Comparison of ENCODE assay signal across 9 cellular contexts in genomic region chr21:42654179-42654912, GRCh38. TPM values are rescaled to one million over a fixed set of nuclear protein-coding genes. Genes with fewer than 3 reads are reported as not detected.
DNase-seq lines count a peak whose midpoint lies in the region; ATAC-seq and TF ChIP-seq lines count a peak whose summit lies in the region.
"Had no signal": no experiment of that assay in that cellular context is flagged by ENCODE, and none has a peak within 500 bp of the region (broad histone marks: within the 10 kb centered on the region; RNA-seq: fewer than 3 reads in every experiment).

No MANE protein-coding gene starts in this region.

- DNase-seq in HFF-Myc (ENCODE audit: extremely low read depth, low read depth) (no peak), SJSA1 (ENCODE audit: low read depth in 1 of 2, low spot score in 2 of 2) (peak in 1 of 2 experiments; percentile 31), epithelial cell of proximal tubule (ENCODE audit: low read depth) (no peak), OCI-M1 (lab: John Stamatoyannopoulos, UW) (no peak)

- no peak for ATAC-seq in GM21825 (IDR thresholded peaks at IDR 0.05; ENCODE audit: unreplicated experiment)
- ATAC-seq in HG02763 (IDR thresholded peaks at IDR 0.05; ENCODE audit: unreplicated experiment): no peak

- H3K27ac ChIP-seq in BLaER1 treated with 17β-estradiol and CSF1 and Interleukin-3, amounts not matched to agents 10 nM and 100 nM: peak overlapping the region in 1 of 11 experiments; percentile 45; a peak in 1 of 22 replicates
- H3K27ac ChIP-seq in SJSA1 (no peak overlapping the region), parathyroid adenoma (no peak overlapping the region)
- H3K27ac ChIP-seq: epithelial cell of prostate had no signal

- TF ChIP-seq CTCF in HFF-Myc (IDR thresholded peaks at IDR 0.05; ENCODE audit: low read depth, low read length, missing control alignments): no peak
- TF ChIP-seq CTCF in epithelial cell of proximal tubule (conservative IDR thresholded peaks at IDR 0.05; ENCODE audit: low read depth, low read length): peak; percentile 30
- no peak for TF ChIP-seq CTCF in parathyroid adenoma (IDR thresholded peaks at IDR 0.05)

- H3K9ac ChIP-seq in BLaER1 treated with 17β-estradiol and CSF1 and Interleukin-3, amounts not matched to agents 10 nM and 100 nM: peak overlapping the region in 9 of 11 experiments; percentile 11 to 67 (median 59); a peak in 10 of 22 replicates
- no peak overlapping the region for H3K9ac ChIP-seq in parathyroid adenoma

- H2AFZ ChIP-seq in parathyroid adenoma: peak overlapping the region; percentile 61

- peaks cover 84 to 99% (median 94%) of the 10 kb centered on the region in 11 experiments for H3K27me3 ChIP-seq in BLaER1 treated with 17β-estradiol and CSF1 and Interleukin-3, amounts not matched to agents 10 nM and 100 nM
- peaks cover 43% of the 10 kb centered on the region for H3K27me3 ChIP-seq in SJSA1 (replicated peaks)
- H3K27me3 ChIP-seq in parathyroid adenoma (ENCODE audit: control insufficient read depth, insufficient read depth, low read length): no peaks in the 10 kb centered on the region

- H4K20me1 ChIP-seq in BLaER1 treated with 17β-estradiol and CSF1 and Interleukin-3, amounts not matched to agents 10 nM and 100 nM: peaks cover 0 to 84% (median 71%) of the 10 kb centered on the region in 11 experiments; a peak in 20 of 22 replicates

- H3K4me2 ChIP-seq in BLaER1 treated with 17β-estradiol and CSF1 and Interleukin-3, amounts not matched to agents 10 nM and 100 nM: peak overlapping the region; percentile 94 to 100 (median 98)
- peak overlapping the region; percentile 96 for H3K4me2 ChIP-seq in parathyroid adenoma (ENCODE audit: low read length)

- peak overlapping the region; percentile 54 to 72 (median 59) for H3K4me3 ChIP-seq in BLaER1 treated with 17β-estradiol and CSF1 and Interleukin-3, amounts not matched to agents 10 nM and 100 nM
- H3K4me3 ChIP-seq in HFF-Myc (replicated peaks; ENCODE audit: low read depth, low read length) (peak overlapping the region; percentile 25), SJSA1 (peak overlapping the region; percentile 49), epithelial cell of proximal tubule (ENCODE audit: low read depth, low read length) (peak overlapping the region; percentile 80), parathyroid adenoma (ENCODE audit: low read depth, low read length) (peak overlapping the region; percentile 69)

- H3K4me1 ChIP-seq in BLaER1 treated with 17β-estradiol and CSF1 and Interleukin-3, amounts not matched to agents 10 nM and 100 nM: peaks cover 29 to 70% (median 63%) of the 10 kb centered on the region in 10 experiments
- H3K4me1 ChIP-seq in SJSA1 (replicated peaks): peaks cover 44% of the 10 kb centered on the region
- peaks cover 5% of the 10 kb centered on the region for H3K4me1 ChIP-seq in parathyroid adenoma

- H3K9me3 ChIP-seq in BLaER1 treated with 17β-estradiol and CSF1 and Interleukin-3, amounts not matched to agents 10 nM and 100 nM (replicated peaks in 1 of 11): no peaks in the 10 kb centered on the region
- H3K9me3 ChIP-seq in SJSA1 (replicated peaks): no peaks in the 10 kb centered on the region
- H3K9me3 ChIP-seq in parathyroid adenoma (ENCODE audit: control insufficient read depth, low read length): no peaks in the 10 kb centered on the region

- no peaks in the 10 kb centered on the region for H3K36me3 ChIP-seq in BLaER1 treated with 17β-estradiol and CSF1 and Interleukin-3, amounts not matched to agents 10 nM and 100 nM
- H3K36me3 ChIP-seq in SJSA1: no peaks in the 10 kb centered on the region
- H3K36me3 ChIP-seq in parathyroid adenoma (ENCODE audit: control insufficient read depth, insufficient read depth, low read length): no peaks in the 10 kb centered on the region

- peaks cover 2% of the 10 kb centered on the region for H3K79me2 ChIP-seq in parathyroid adenoma

RNA-seq across cellular contexts. Expression of gene PDE9A, which starts 0.9 kb away (rescaled TPM):
- total RNA-seq in SJSA1 (2014; rRNA removed; shearing (Covaris generic)): 6.5 and 10.3 TPM in 2 replicates
- total RNA-seq in epithelial cell of proximal tubule: 1.3 and 2.0 TPM in 2 replicates

Comparison
In these comparisons a context has a peak if more than half of its experiments do, and no peak if none do; other contexts are left out.
1. H3K4me3 ChIP-seq: peak in every context shown above with its lines; median percentile 80 in epithelial cell of proximal tubule; 69 in parathyroid adenoma; 59 in BLaER1 treated with 17β-estradiol and CSF1 and Interleukin-3, amounts not matched to agents 10 nM and 100 nM; 49 in SJSA1; 25 in HFF-Myc.